8 cellular contexts compared by ENCODE assay signal in the genomic region with DNA sequence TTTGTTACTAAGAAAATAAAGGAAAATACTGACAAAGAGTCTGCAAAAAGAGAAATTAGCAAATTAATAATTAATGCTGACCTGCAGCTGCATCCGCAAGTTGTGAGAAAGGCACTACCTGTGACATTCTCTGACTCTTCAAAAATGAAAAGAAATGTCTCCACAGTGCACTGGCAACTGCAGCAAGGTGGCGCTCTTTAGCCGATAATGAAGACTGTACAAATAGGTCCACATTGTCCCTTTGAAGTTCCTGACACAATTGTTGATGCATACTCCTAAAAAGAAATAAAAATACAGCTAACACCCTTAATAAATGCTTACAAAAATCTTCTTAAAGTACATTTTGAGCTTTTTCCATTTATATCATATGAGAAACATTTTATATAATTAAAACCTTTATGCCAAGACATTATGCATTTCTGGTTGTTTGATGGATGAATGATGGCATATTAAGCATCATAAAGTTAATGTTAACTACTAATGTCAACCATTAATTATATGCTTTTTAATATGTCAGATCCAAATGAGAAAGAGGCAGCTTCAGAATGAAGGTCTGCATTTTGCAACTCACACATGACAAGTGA.
DNase-seq lines count a peak whose midpoint lies in the region; ATAC-seq, FAIRE-seq and TF ChIP-seq lines count a peak whose summit lies in the region.

No MANE protein-coding gene starts in this region.

- dilution Hi-C loops in mammary epithelial cell (cut with HindIII; ENCODE audit: low sequenced_read_pairs), result no loop called here

- intact Hi-C loops in mammary epithelial cell (cut with micrococcal nuclease) (loop anchor here (1.0 to 10.0 kb wide), 3 partner anchors 122 to 254 kb away; no protein-coding TSS in a partner anchor), left colon (cut with DNase I, micrococcal nuclease) (loop anchor here in 1 of 2 donors (10.0 kb wide), 1 partner anchor 208 kb away; no protein-coding TSS in a partner anchor)

- no peak overlapping the region for H3K4me2 ChIP-seq in mammary epithelial cell (ENCODE audit: insufficient read depth, low read depth, low read length)

- 33% methylated on average over 3 of the region's 3 CpGs for WGBS in mammary epithelial cell (ENCODE audit: low coverage, missing lambda C conversion rate)

- H3K9me3 ChIP-seq in WERI-Rb-1 (ENCODE audit: severe bottlenecking) (no peaks in the 10 kb centered on the region), mammary epithelial cell (replicated peaks; ENCODE audit: insufficient read depth, low read length) (no peaks in the 10 kb centered on the region)

- H2AFZ ChIP-seq in mammary epithelial cell (ENCODE audit: low read depth, low read length), result no peak overlapping the region

- peak; percentile 29 for DNase-seq in AG09309 (ENCODE audit: low read depth)
- DNase-seq in GM18507 (ENCODE audit: extremely low spot score, insufficient read length, low read depth), result peak; percentile 8
- peak; percentile 67 for DNase-seq in NCI-H2029 (lab: John Stamatoyannopoulos, UW)
- peak; percentile 72 for DNase-seq in WERI-Rb-1
- peak; percentile 48 for DNase-seq in mammary epithelial cell
- peak; percentile 37 to 82 for DNase-seq in left colon
- DNase-seq in stimulated activated CD4-positive, alpha-beta T cell treated with anti-CD3 and anti-CD28 coated beads, Interleukin-4, amount 100 ng/mL, for 48 hours (ENCODE audit: low read depth in 2 of 2), result peak; percentile 49 to 56

- no peak overlapping the region for H3K9ac ChIP-seq in mammary epithelial cell (ENCODE audit: insufficient read depth, low read length)

- H3K27me3 ChIP-seq in WERI-Rb-1 (ENCODE audit: insufficient read depth, low read depth, severe bottlenecking) (no peaks in the 10 kb centered on the region), mammary epithelial cell (ENCODE audit: insufficient read depth, low read length) (no peaks in the 10 kb centered on the region)

- ATAC-seq in HG02943 (IDR thresholded peaks at IDR 0.05; ENCODE audit: low read depth, unreplicated experiment), result peak; percentile 88
- peak; percentile 88 for ATAC-seq in left colon

- no peak overlapping the region for H3K27ac ChIP-seq in WERI-Rb-1
- no peak overlapping the region for H3K27ac ChIP-seq in mammary epithelial cell (ENCODE audit: insufficient read depth, low read depth, low read length)

- TF ChIP-seq CTCF in AG09309 (IDR thresholded peaks at IDR 0.05; ENCODE audit: control insufficient read depth, insufficient read depth, low read depth, low read length, missing control alignments), result peak; percentile 87
- peak; percentile 81 for TF ChIP-seq CTCF in WERI-Rb-1 (IDR thresholded peaks at IDR 0.05; ENCODE audit: low read depth, low read length)
- TF ChIP-seq CTCF in mammary epithelial cell (conservative IDR thresholded peaks at IDR 0.05 in 1 of 2, IDR thresholded peaks at IDR 0.05 in 1 of 2; ENCODE audit: extremely low read depth in 1 of 2, insufficient read depth in 1 of 2, low read depth in 1 of 2, low read length in 2 of 2), result peak; percentile 87 to 97

- BruUV-seq in mammary epithelial cell (replicated peaks; lab: Mats Ljungman, UMichigan), result no TSS peak

- in situ Hi-C loops in mammary epithelial cell (cut with MboI; ENCODE audit: low sequenced_read_pairs in 2 of 2), result loop anchor here (10.0 kb wide), 1 partner anchor 208 kb away; no protein-coding TSS in a partner anchor

- H3K4me3 ChIP-seq in AG09309 (ENCODE audit: control insufficient read depth, low read depth, low read length) (no peak overlapping the region), WERI-Rb-1 (ENCODE audit: low read depth, low read length) (no peak overlapping the region), mammary epithelial cell (replicated peaks in 1 of 3; ENCODE audit: insufficient read depth in 1 of 3, low read depth in 2 of 3, low read length in 3 of 3) (no peak overlapping the region)

- no peaks in the 10 kb centered on the region for H4K20me1 ChIP-seq in mammary epithelial cell (ENCODE audit: insufficient read depth, low read length)

- FAIRE-seq in GM18507 (lab: Jason Lieb, UNC), result peak; percentile 78

- H3K36me3 ChIP-seq in WERI-Rb-1, result peaks cover 5% of the 10 kb centered on the region
- peaks cover 2% of the 10 kb centered on the region for H3K36me3 ChIP-seq in mammary epithelial cell (ENCODE audit: insufficient read depth, low read length)

- CTCF ChIA-PET in mammary epithelial cell (lab: Charles Lee; ENCODE audit: low non-redundant PET), result interaction anchor here (0.5 kb wide), 1 partner anchor 684 kb away, joined by 3 read pairs; no protein-coding TSS in a partner anchor

- H3K79me2 ChIP-seq in mammary epithelial cell (ENCODE audit: insufficient read depth, low read length), result no peaks in the 10 kb centered on the region

- no peaks in the 10 kb centered on the region for H3K4me1 ChIP-seq in mammary epithelial cell (ENCODE audit: insufficient read depth, low read length)

Comparison
In these comparisons a context has a peak if more than half of its experiments do, and no peak if none do; other contexts are left out.
1. DNase-seq: peak in every context shown above with its lines; median percentile 72 in WERI-Rb-1; 67 in NCI-H2029; 60 in left colon; 52 in stimulated activated CD4-positive, alpha-beta T cell treated with anti-CD3 and anti-CD28 coated beads, Interleukin-4, amount 100 ng/mL, for 48 hours; 48 in mammary epithelial cell; 29 in AG09309; 8 in GM18507.